Comparison of ENCODE assay signal across 8 cellular contexts in the genomic region with DNA sequence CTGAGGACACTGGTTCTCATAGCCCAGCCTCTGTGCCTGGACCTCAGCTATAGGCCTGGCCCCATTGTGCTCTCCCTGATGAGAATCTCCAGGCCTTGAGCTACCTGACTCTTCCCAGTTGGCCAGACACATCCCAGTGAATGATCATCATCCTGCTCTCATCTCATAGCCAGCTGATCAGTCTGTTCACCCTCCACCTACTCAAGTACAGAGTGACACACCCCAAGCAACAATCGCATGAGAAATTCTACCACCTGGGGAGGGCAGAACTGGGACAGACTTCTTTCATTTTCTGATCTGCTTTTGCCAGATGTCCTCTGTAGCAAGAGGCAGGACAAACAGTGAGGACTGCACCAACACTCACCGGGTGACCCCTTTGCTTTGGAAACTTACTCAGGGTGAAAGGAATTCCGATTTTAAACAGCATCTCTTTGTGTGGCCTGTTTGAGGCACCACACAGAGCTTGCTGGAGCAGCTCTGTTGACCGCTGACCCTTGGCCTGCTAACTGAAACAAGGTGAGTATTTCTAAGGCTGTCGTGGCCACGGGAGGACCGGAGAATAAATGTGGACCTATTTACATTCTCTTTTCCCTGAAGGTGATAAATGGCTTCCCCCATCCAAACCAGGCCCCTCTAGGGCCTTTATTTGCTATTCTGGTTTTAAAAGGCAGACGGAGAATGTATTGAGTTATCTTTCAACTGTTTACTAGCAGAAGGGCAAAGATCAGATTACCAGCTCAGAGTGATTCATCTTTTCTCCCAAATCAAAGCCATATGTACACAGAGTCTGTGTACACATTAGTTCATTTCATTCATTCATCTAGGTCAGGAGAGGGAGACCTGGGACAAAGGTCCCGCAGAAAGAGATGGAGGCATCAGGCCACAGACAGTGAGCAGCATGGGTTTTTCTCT.
A peak's percentile ranks its signal among the peaks of the same experiment; 100 is the strongest.
DNase-seq lines count a peak whose midpoint lies in the region; ATAC-seq, FAIRE-seq and TF ChIP-seq lines count a peak whose summit lies in the region.

No MANE protein-coding gene starts in this region.

- POLR2A ChIA-PET in HepG2 (lab: Yijun Ruan, JAX) = interaction anchor here (0.7 to 5.0 kb wide), 39 partner anchors 8 to 1881 kb away, joined by 3 to 167 read pairs (median 5); partner anchors contain the start of genes IGFBP1, TNS3 and UPP1

- no peaks in the 10 kb centered on the region for H3K79me2 ChIP-seq in HepG2 (ENCODE audit: insufficient read depth, low read length)

- H3K9me3 ChIP-seq in HepG2 (ENCODE audit: low read length) (no peaks in the 10 kb centered on the region), esophagus muscularis mucosa (no peaks in the 10 kb centered on the region), left ventricle myocardium inferior (replicated peaks) (no peaks in the 10 kb centered on the region)

- H3K36me3 ChIP-seq in HepG2 (replicated peaks in 1 of 2; ENCODE audit: control insufficient read depth in 1 of 2, insufficient read depth in 2 of 2, low read length in 2 of 2) (no peaks in the 10 kb centered on the region), esophagus muscularis mucosa (no peaks in the 10 kb centered on the region), left ventricle myocardium inferior (no peaks in the 10 kb centered on the region)

- no peak overlapping the region for H3K4me3 ChIP-seq in AG09309 (ENCODE audit: control insufficient read depth, low read depth, low read length)
- peak overlapping the region; percentile 7 to 57 (median 40); a peak in 4 of 6 replicates for H3K4me3 ChIP-seq in HepG2 (replicated peaks in 1 of 3; ENCODE audit: insufficient read depth in 1 of 3, low read depth in 2 of 3, low read length in 3 of 3)
- no peak overlapping the region for H3K4me3 ChIP-seq in esophagus muscularis mucosa
- no peak overlapping the region for H3K4me3 ChIP-seq in left ventricle myocardium inferior
- no peak overlapping the region for H3K4me3 ChIP-seq in lower leg skin (ENCODE audit: low read depth, poor library complexity, severe bottlenecking)

- H3K4me1 ChIP-seq in HepG2 (ENCODE audit: insufficient read depth, low read length) = peaks cover 68% of the 10 kb centered on the region
- peaks cover 0 to 31% (median 19%) of the 10 kb centered on the region in 4 donors for H3K4me1 ChIP-seq in esophagus muscularis mucosa
- H3K4me1 ChIP-seq in left ventricle myocardium inferior = peaks cover 4% of the 10 kb centered on the region

- H3K27ac ChIP-seq in HepG2 (ENCODE audit: extremely low read length, insufficient read depth, low read length) (peak overlapping the region; percentile 98), esophagus muscularis mucosa (replicated peaks in 1 of 4) (peak overlapping the region in 2 of 4 donors; percentile 48 to 56), left ventricle myocardium inferior (replicated peaks) (no peak overlapping the region)

- TF ChIP-seq CTCF in AG09309 (IDR thresholded peaks at IDR 0.05; ENCODE audit: control insufficient read depth, insufficient read depth, low read depth, low read length, missing control alignments) (no peak), HepG2 (CRISPR knock-in tag; IDR thresholded peaks at IDR 0.05) (peak; percentile 21; the same call in 1 of the 2 replicates), esophagus muscularis mucosa (IDR thresholded peaks at IDR 0.05) (no peak), left ventricle myocardium inferior (IDR thresholded peaks at IDR 0.05; ENCODE audit: borderline replicate concordance) (no peak), lower leg skin (IDR thresholded peaks at IDR 0.05) (peak in 1 of 3 donors; percentile 69)

- TF ChIP-seq POLR2A in HepG2 (IDR thresholded peaks at IDR 0.05; ENCODE audit: insufficient read depth in 1 of 2, low read depth in 2 of 2, low read length in 2 of 2) = peak in 1 of 2 experiments; percentile 59; a peak in 2 of 4 replicates
- TF ChIP-seq POLR2A in esophagus muscularis mucosa (IDR thresholded peaks at IDR 0.05; ENCODE audit: low read depth) = no peak
- TF ChIP-seq POLR2A in lower leg skin (IDR thresholded peaks at IDR 0.05) = no peak

- H3K9ac ChIP-seq in HepG2 (ENCODE audit: insufficient read depth, low read depth, low read length) = peak overlapping the region; percentile 87

- no peak overlapping the region for H2AFZ ChIP-seq in HepG2 (ENCODE audit: low read length)

- H3K27me3 ChIP-seq in HepG2 (ENCODE audit: control insufficient read depth in 1 of 2, insufficient read depth in 2 of 2, low read length in 2 of 2) (no peaks in the 10 kb centered on the region), esophagus muscularis mucosa (no peaks in the 10 kb centered on the region), left ventricle myocardium inferior (ENCODE audit: low read depth) (no peaks in the 10 kb centered on the region)

- no peaks in the 10 kb centered on the region for H4K20me1 ChIP-seq in HepG2 (ENCODE audit: insufficient read depth, low read length)

- no TSS peak for BruUV-seq in HepG2 (replicated peaks; lab: Mats Ljungman, UMichigan)

- intact Hi-C loops in HepG2 (cut with micrococcal nuclease; ENCODE audit: unreplicated experiment) = loop anchor here (1.0 to 2.0 kb wide), 10 partner anchors 15 to 187 kb away; no protein-coding TSS in a partner anchor
- intact Hi-C loops in esophagus muscularis mucosa (cut with DNase I) = no loop called here
- intact Hi-C loops in left ventricle myocardium inferior (cut with micrococcal nuclease) = no loop called here
- intact Hi-C loops in lower leg skin (cut with DNase I; ENCODE audit: low total_unique reads) = no loop called here

- ATAC-seq in HepG2 = peak; percentile 93

- FAIRE-seq in HepG2 (lab: Jason Lieb, UNC) = peak; percentile 99

- TF ChIP-seq RAD21 in HepG2 (CRISPR knock-in tag; IDR thresholded peaks at IDR 0.05) = 0 out of 2 replicates have a peak, but pooled peaks have one; percentile 48

- DNase-seq in AG09309 (ENCODE audit: low read depth) (peak; percentile 68), HT1080 (ENCODE audit: low read depth) (peak; percentile 67), T1000 (lab: John Stamatoyannopoulos, UW) (peak; percentile 74), HepG2 (ENCODE audit: low spot score) (peak; percentile 100), esophagus muscularis mucosa (ENCODE audit: extremely low spot score) (no peak), left ventricle myocardium inferior (no peak), lower leg skin (ENCODE audit: low spot score in 2 of 2) (no peak)
- DNase-seq in stimulated activated CD4-positive, alpha-beta T cell treated with anti-CD3 and anti-CD28 coated beads, Interleukin-2, amount 100 ng/mL, for 24 hours = no peak

- CTCF ChIA-PET in HepG2 (lab: Yijun Ruan, JAX; ENCODE audit: low intra/inter-chr PET ratio, low total read pairs) = interaction anchor here (0.8 to 1.1 kb wide), 2 partner anchors 23 to 56 kb away, joined by 3 to 4 read pairs; no protein-coding TSS in a partner anchor

- in situ Hi-C loops in HepG2 (cut with HindIII; ENCODE audit: extremely low pct_ligation_motif_present, low pct_unique_long_range_greater_than_20kb) = no loop called here

- peak overlapping the region; percentile 82 for H3K4me2 ChIP-seq in HepG2 (ENCODE audit: low read depth, low read length)

- peak; percentile 96 to 98 for TF ChIP-seq EP300 in HepG2 (IDR thresholded peaks at IDR 0.05; ENCODE audit: low read depth in 2 of 2, low read length in 2 of 2)
- peak; percentile 97 for TF ChIP-seq EP300 in HepG2 (CRISPR knock-in tag; IDR thresholded peaks at IDR 0.05; ENCODE audit: borderline replicate concordance)
- TF ChIP-seq EP300 in esophagus muscularis mucosa (IDR thresholded peaks at IDR 0.05) = no peak

- WGBS in HepG2 (ENCODE audit: low lambda C conversion rate) = 0% methylated on average over 9 of the region's 9 CpGs
- 65% methylated on average over 8 of the region's 9 CpGs for WGBS in esophagus muscularis mucosa
- 62 to 67% methylated on average over 9 of the region's 9 CpGs for WGBS in lower leg skin, 2 donors

TF ChIP-seq in HepG2, 621 proteins besides CTCF, POLR2A, EP300 and RAD21 (continues in another document):
- peak; percentile 89 for TF ChIP-seq ZNF317 (CRISPR knock-in tag; IDR thresholded peaks at IDR 0.05)
- TF ChIP-seq, protein P1, sequence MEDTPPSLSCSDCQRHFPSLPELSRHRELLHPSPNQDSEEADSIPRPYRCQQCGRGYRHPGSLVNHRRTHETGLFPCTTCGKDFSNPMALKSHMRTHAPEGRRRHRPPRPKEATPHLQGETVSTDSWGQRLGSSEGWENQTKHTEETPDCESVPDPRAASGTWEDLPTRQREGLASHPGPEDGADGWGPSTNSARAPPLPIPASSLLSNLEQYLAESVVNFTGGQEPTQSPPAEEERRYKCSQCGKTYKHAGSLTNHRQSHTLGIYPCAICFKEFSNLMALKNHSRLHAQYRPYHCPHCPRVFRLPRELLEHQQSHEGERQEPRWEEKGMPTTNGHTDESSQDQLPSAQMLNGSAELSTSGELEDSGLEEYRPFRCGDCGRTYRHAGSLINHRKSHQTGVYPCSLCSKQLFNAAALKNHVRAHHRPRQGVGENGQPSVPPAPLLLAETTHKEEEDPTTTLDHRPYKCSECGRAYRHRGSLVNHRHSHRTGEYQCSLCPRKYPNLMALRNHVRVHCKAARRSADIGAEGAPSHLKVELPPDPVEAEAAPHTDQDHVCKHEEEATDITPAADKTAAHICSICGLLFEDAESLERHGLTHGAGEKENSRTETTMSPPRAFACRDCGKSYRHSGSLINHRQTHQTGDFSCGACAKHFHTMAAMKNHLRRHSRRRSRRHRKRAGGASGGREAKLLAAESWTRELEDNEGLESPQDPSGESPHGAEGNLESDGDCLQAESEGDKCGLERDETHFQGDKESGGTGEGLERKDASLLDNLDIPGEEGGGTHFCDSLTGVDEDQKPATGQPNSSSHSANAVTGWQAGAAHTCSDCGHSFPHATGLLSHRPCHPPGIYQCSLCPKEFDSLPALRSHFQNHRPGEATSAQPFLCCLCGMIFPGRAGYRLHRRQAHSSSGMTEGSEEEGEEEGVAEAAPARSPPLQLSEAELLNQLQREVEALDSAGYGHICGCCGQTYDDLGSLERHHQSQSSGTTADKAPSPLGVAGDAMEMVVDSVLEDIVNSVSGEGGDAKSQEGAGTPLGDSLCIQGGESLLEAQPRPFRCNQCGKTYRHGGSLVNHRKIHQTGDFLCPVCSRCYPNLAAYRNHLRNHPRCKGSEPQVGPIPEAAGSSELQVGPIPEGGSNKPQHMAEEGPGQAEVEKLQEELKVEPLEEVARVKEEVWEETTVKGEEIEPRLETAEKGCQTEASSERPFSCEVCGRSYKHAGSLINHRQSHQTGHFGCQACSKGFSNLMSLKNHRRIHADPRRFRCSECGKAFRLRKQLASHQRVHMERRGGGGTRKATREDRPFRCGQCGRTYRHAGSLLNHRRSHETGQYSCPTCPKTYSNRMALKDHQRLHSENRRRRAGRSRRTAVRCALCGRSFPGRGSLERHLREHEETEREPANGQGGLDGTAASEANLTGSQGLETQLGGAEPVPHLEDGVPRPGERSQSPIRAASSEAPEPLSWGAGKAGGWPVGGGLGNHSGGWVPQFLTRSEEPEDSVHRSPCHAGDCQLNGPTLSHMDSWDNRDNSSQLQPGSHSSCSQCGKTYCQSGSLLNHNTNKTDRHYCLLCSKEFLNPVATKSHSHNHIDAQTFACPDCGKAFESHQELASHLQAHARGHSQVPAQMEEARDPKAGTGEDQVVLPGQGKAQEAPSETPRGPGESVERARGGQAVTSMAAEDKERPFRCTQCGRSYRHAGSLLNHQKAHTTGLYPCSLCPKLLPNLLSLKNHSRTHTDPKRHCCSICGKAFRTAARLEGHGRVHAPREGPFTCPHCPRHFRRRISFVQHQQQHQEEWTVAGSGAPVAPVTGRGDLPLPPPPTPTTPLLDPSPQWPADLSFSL (CRISPR knock-in tag; IDR thresholded peaks at IDR 0.05) = peak; percentile 62; the same call in 1 of the 2 replicates

Comparison
In these comparisons a context has a peak if more than half of its experiments do, and no peak if none do; other contexts are left out.
1. DNase-seq: peak in AG09309 (single experiment), HT1080 (single experiment), T1000 (single experiment) and HepG2 (single experiment); none in esophagus muscularis mucosa (single experiment), left ventricle myocardium inferior (single experiment), stimulated activated CD4-positive, alpha-beta T cell treated with anti-CD3 and anti-CD28 coated beads, Interleukin-2, amount 100 ng/mL, for 24 hours (0 of 2) and lower leg skin (0 of 2).
2. H3K4me3 ChIP-seq: peak in HepG2 (3 of 3); none in AG09309 (single experiment), esophagus muscularis mucosa (0 of 4), left ventricle myocardium inferior (single experiment) and lower leg skin (single experiment).